ENCODE assay signal across 1 cellular context in genomic region chr11:13869404-13869886, GRCh38.
TF ChIP-seq lines count a peak whose summit lies in the region.

No MANE protein-coding gene starts in this region.

TF ChIP-seq in HepG2, 621 proteins besides CTCF, POLR2A, EP300 and RAD21:
- TF ChIP-seq ZKSCAN1 (IDR thresholded peaks at IDR 0.05; ENCODE audit: low read length) = no peak
- TF ChIP-seq CREB1 (IDR thresholded peaks at IDR 0.05) = no peak
- no peak for TF ChIP-seq CREB1 (CRISPR knock-in tag; IDR thresholded peaks at IDR 0.05)
- no peak for TF ChIP-seq STAT5B (CRISPR knock-in tag; IDR thresholded peaks at IDR 0.05)
- no peak for TF ChIP-seq ZNF841 (CRISPR knock-in tag; IDR thresholded peaks at IDR 0.05; ENCODE audit: borderline replicate concordance)
- TF ChIP-seq HOXD1 (CRISPR knock-in tag; IDR thresholded peaks at IDR 0.05) = no peak
- TF ChIP-seq LCORL (IDR thresholded peaks at IDR 0.05) = no peak
- no peak for TF ChIP-seq LCORL (CRISPR knock-in tag; IDR thresholded peaks at IDR 0.05)
- no peak for TF ChIP-seq MBNL3 (CRISPR knock-in tag; conservative IDR thresholded peaks at IDR 0.05)
- no peak for TF ChIP-seq RFX5 (IDR thresholded peaks at IDR 0.05; ENCODE audit: low read depth, low read length)
- no peak for TF ChIP-seq PAX8 (CRISPR knock-in tag; IDR thresholded peaks at IDR 0.05; ENCODE audit: borderline replicate concordance)
- TF ChIP-seq ZNF234 (CRISPR knock-in tag; conservative IDR thresholded peaks at IDR 0.05) = no peak
- no peak for TF ChIP-seq KLF11 (CRISPR knock-in tag; IDR thresholded peaks at IDR 0.05)
- TF ChIP-seq, protein P1, sequence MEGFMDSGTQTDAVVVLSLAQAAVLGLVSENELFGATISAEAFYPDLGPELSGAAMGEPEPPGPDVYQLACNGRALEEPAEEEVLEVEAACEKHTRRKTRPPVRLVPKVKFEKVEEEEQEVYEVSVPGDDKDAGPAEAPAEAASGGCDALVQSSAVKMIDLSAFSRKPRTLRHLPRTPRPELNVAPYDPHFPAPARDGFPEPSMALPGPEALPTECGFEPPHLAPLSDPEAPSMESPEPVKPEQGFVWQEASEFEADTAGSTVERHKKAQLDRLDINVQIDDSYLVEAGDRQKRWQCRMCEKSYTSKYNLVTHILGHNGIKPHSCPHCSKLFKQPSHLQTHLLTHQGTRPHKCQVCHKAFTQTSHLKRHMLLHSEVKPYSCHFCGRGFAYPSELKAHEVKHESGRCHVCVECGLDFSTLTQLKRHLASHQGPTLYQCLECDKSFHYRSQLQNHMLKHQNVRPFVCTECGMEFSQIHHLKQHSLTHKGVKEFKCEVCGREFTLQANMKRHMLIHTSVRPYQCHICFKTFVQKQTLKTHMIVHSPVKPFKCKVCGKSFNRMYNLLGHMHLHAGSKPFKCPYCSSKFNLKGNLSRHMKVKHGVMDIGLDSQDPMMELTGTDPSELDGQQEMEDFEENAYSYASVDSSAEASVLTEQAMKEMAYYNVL (CRISPR knock-in tag; IDR thresholded peaks at IDR 0.05; ENCODE audit: borderline replicate concordance) = no peak
- no peak for TF ChIP-seq ZBTB8A (CRISPR knock-in tag; IDR thresholded peaks at IDR 0.05; ENCODE audit: borderline replicate concordance, low read depth)
- TF ChIP-seq MLXIP (CRISPR knock-in tag; IDR thresholded peaks at IDR 0.05; ENCODE audit: borderline replicate concordance) = no peak
- TF ChIP-seq ZNF337 (CRISPR knock-in tag; IDR thresholded peaks at IDR 0.05; ENCODE audit: borderline replicate concordance, low read depth) = no peak
- TF ChIP-seq HMG20A (CRISPR knock-in tag; IDR thresholded peaks at IDR 0.05; ENCODE audit: borderline replicate concordance) = no peak
- no peak for TF ChIP-seq GFI1 (CRISPR knock-in tag; IDR thresholded peaks at IDR 0.05; ENCODE audit: borderline replicate concordance)
